ENCODE assay signal across 8 cellular contexts in genomic region chr17:6639014-6639650, GRCh38. TPM values are rescaled to one million over a fixed set of nuclear protein-coding genes. Genes with fewer than 3 reads are reported as not detected.
DNase-seq lines count a peak whose midpoint lies in the region; ATAC-seq, FAIRE-seq and TF ChIP-seq lines count a peak whose summit lies in the region.

No MANE protein-coding gene starts in this region.

- ATAC-seq in T-cell (replicated peaks in 1 of 4) = no peak
- ATAC-seq in HG03045 (IDR thresholded peaks at IDR 0.05; ENCODE audit: unreplicated experiment) = no peak

- no peak overlapping the region for H3K27ac ChIP-seq in substantia nigra (ENCODE audit: low read depth, low read length, poor library complexity, severe bottlenecking)

- H3K4me1 Mint-ChIP-seq in T-cell = peaks cover 45 to 56% (median 50%) of the 10 kb centered on the region in 3 donors
- peaks cover 21% of the 10 kb centered on the region for H3K4me1 Mint-ChIP-seq in progenitor cell of endocrine pancreas (ENCODE audit: low read depth)

- POLR2A ChIA-PET in T-cell (lab: Charles Lee) (no interaction called here), HEK293T (lab: Yijun Ruan, JAX) (interaction anchor here (0.7 to 2.7 kb wide), 3 partner anchors 11 to 195 kb away, joined by 3 to 9 read pairs (median 3); partner anchors contain the start of genes C17orf100, MED31 and PIMREG)

- H3K27me3 Mint-ChIP-seq in T-cell = no peaks in the 10 kb centered on the region
- H3K27me3 Mint-ChIP-seq in progenitor cell of endocrine pancreas = no peaks in the 10 kb centered on the region

- H3K27me3 ChIP-seq in GM06990 (replicated peaks; ENCODE audit: control insufficient read depth, insufficient read depth, low read length) = no peaks in the 10 kb centered on the region

- DNase-seq in GM06990 (ENCODE audit: extremely low read depth, insufficient read length) = no peak
- DNase-seq in T-cell = no peak
- DNase-seq in fibroblast of the aortic adventitia (ENCODE audit: low read depth) = no peak
- no peak for DNase-seq in progenitor cell of endocrine pancreas (ENCODE audit: low spot score, unreplicated experiment)
- no peak for DNase-seq in HEK293T (ENCODE audit: extremely low spot score)
- DNase-seq in HTR-8/SVneo (ENCODE audit: insufficient read length, low spot score) = no peak
- DNase-seq in substantia nigra (lab: John Stamatoyannopoulos, UW) = no peak

- H3K9me3 Mint-ChIP-seq in T-cell = no peaks in the 10 kb centered on the region
- H3K9me3 Mint-ChIP-seq in progenitor cell of endocrine pancreas (ENCODE audit: low read depth) = no peaks in the 10 kb centered on the region

- H3K4me3 Mint-ChIP-seq in T-cell = peak overlapping the region; percentile 92 to 95 (median 95)
- H3K4me3 Mint-ChIP-seq in progenitor cell of endocrine pancreas (ENCODE audit: low read depth) = peak overlapping the region; percentile 95

- CTCF ChIA-PET in T-cell (lab: Charles Lee) (no interaction called here), HEK293T (lab: Yijun Ruan, JAX) (interaction anchor here (1.0 kb wide), 1 partner anchor 9 kb away, joined by 3 read pairs; no protein-coding TSS in a partner anchor)

- FAIRE-seq in HTR-8/SVneo (lab: Jason Lieb, UNC) = no peak

- H3K4me3 ChIP-seq in GM06990 (replicated peaks; ENCODE audit: low read depth, low read length) = peak overlapping the region; percentile 73
- H3K4me3 ChIP-seq in fibroblast of the aortic adventitia (ENCODE audit: low read depth, low read length) = peak overlapping the region; percentile 96

- H3K27ac Mint-ChIP-seq in T-cell = peak overlapping the region in 1 of 2 donors; percentile 31
- H3K27ac Mint-ChIP-seq in progenitor cell of endocrine pancreas = peak overlapping the region; percentile 99

- no peak for TF ChIP-seq CTCF in GM06990 (IDR thresholded peaks at IDR 0.05; ENCODE audit: insufficient read depth, low read length, poor library complexity, severe bottlenecking)
- no peak for TF ChIP-seq CTCF in fibroblast of the aortic adventitia (IDR thresholded peaks at IDR 0.05; ENCODE audit: insufficient read depth, low read length)
- TF ChIP-seq CTCF in progenitor cell of endocrine pancreas (IDR thresholded peaks at IDR 0.05; ENCODE audit: unreplicated experiment) = no peak

- no peaks in the 10 kb centered on the region for H3K36me3 ChIP-seq in GM06990 (ENCODE audit: control insufficient read depth, insufficient read depth, low read length)

- H3K36me3 Mint-ChIP-seq in T-cell (peaks cover 5% of the 10 kb centered on the region), progenitor cell of endocrine pancreas (ENCODE audit: insufficient read depth) (peaks cover 7% of the 10 kb centered on the region)

TF ChIP-seq in HEK293T, 16 proteins besides CTCF, POLR2A, EP300 and RAD21:
- TF ChIP-seq L3MBTL2 (conservative IDR thresholded peaks at IDR 0.05) (no peak), TARDBP (IDR thresholded peaks at IDR 0.05) (no peak), NFRKB (IDR thresholded peaks at IDR 0.05) (no peak), SUZ12 (IDR thresholded peaks at IDR 0.05) (no peak), SP1 (IDR thresholded peaks at IDR 0.05) (no peak), LEF1 (IDR thresholded peaks at IDR 0.05; ENCODE audit: borderline replicate concordance) (no peak), FOXA1 (IDR thresholded peaks at IDR 0.05) (no peak), FOXM1 (IDR thresholded peaks at IDR 0.05; ENCODE audit: borderline replicate concordance) (no peak), ARNT (IDR thresholded peaks at IDR 0.05) (no peak)

RNA-seq across cellular contexts. Expression of gene KIAA0753, which starts 1.4 kb away (rescaled TPM):
- 10 to 100 TPM; 12.4 to 16.9 (median 15.9) TPM for total RNA-seq in T-cell
- 14.4 and 20.9 TPM in 2 replicates for total RNA-seq in fibroblast of the aortic adventitia (ENCODE audit: low replicate concordance)
- 55.9 and 58.2 TPM in 2 replicates for total RNA-seq in progenitor cell of endocrine pancreas

RNA-seq across cellular contexts. Expression of gene TXNDC17, which starts 1.7 kb away (rescaled TPM):
- total RNA-seq in T-cell (10 to 100 TPM; 14.6 to 21.3 (median 17.9) TPM), fibroblast of the aortic adventitia (ENCODE audit: low replicate concordance) (57.5 and 162 TPM in 2 replicates), progenitor cell of endocrine pancreas (104 and 105 TPM in 2 replicates)

RNA-seq across cellular contexts. Expression of gene MED31, which starts 12.3 kb away (rescaled TPM):
- 10 to 100 TPM; 18.9 to 26.3 (median 22.1) TPM for total RNA-seq in T-cell
- total RNA-seq in fibroblast of the aortic adventitia (ENCODE audit: low replicate concordance) = 12.3 and 28.8 TPM in 2 replicates
- 17.8 and 18.2 TPM in 2 replicates for total RNA-seq in progenitor cell of endocrine pancreas

RNA-seq across cellular contexts. Expression of gene C17orf100, which starts 12.4 kb away (rescaled TPM):
- total RNA-seq in T-cell = 1 to 10 TPM; 1.1 to 3.5 (median 2.8) TPM
- 0.57 and 0.63 TPM in 2 replicates for total RNA-seq in fibroblast of the aortic adventitia (ENCODE audit: low replicate concordance)
- total RNA-seq in progenitor cell of endocrine pancreas = 6.1 TPM in 2 replicates
